ENCODE assay signal across 10 cellular contexts in the genomic region with DNA sequence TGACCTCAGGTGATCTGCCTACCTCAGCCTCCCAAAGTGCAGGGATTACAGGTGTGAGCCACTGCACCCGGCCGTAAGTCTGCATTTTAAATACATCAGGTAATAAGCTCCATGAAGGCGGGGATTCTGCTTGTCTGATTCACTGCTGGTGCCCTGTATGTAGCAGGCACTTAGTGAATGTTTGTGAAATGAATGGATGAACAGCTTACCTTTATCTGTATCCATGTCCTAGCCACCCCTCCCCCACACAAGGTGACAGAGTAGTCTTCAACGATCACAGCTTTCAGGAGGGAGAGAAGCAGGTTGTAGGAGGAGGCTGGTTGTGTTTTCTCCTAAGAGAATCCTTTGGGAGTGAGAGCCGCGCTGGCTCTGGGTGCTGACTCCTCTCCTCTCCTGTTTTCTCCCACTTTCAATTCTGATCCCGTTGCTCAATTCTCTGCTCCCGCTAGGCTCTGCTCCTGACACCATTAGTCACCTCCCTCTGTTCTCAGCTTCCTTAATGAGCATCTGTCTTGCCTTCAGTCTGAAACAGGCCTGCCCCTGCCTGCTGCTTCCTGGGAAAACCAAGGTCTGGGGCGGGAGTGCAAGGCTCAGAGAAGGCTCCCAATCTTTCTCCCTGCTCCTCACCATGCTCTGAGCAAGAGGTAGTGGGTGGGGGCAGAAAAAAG.
DNase-seq lines count a peak whose midpoint lies in the region; ATAC-seq and TF ChIP-seq lines count a peak whose summit lies in the region.
"Had no signal": no experiment of that assay in that cellular context is flagged by ENCODE, and none has a peak within 500 bp of the region (broad histone marks: within the 10 kb centered on the region; RNA-seq: fewer than 3 reads in every experiment).

No MANE protein-coding gene starts in this region.

- H3K4me3 Mint-ChIP-seq in progenitor cell of endocrine pancreas (ENCODE audit: low read depth) (no peak overlapping the region), osteocyte (ENCODE audit: unreplicated experiment) (no peak overlapping the region)

- H2AFZ ChIP-seq in fibroblast of lung (ENCODE audit: low read length) = no peak overlapping the region

- H3K9me3 Mint-ChIP-seq in progenitor cell of endocrine pancreas (ENCODE audit: low read depth) = no peaks in the 10 kb centered on the region
- H3K9me3 Mint-ChIP-seq in osteocyte (ENCODE audit: unreplicated experiment) = no peaks in the 10 kb centered on the region
- H3K9me3 Mint-ChIP-seq: IgD-negative memory B cell had no signal

- H3K9me3 ChIP-seq in fibroblast of lung (ENCODE audit: control insufficient read depth, insufficient read depth, low read depth, low read length) = no peaks in the 10 kb centered on the region
- H3K9me3 ChIP-seq in gastrocnemius medialis = no peaks in the 10 kb centered on the region

- H3K27ac ChIP-seq in fibroblast of lung (ENCODE audit: insufficient read depth, low read length) (no peak overlapping the region), gastrocnemius medialis (no peak overlapping the region), substantia nigra (ENCODE audit: low read depth, low read length, poor library complexity, severe bottlenecking) (no peak overlapping the region)

- no peak overlapping the region for H3K9ac ChIP-seq in fibroblast of lung (ENCODE audit: insufficient read depth, low read length)

- intact Hi-C loops in gastrocnemius medialis (cut with DNase I; ENCODE audit: low total_unique reads) = no loop called here

- H3K79me2 ChIP-seq in fibroblast of lung (ENCODE audit: control insufficient read depth, insufficient read depth, low read length) = no peaks in the 10 kb centered on the region

- H3K27me3 ChIP-seq in fibroblast of lung (ENCODE audit: control insufficient read depth, insufficient read depth, low read length) = peaks cover 2% of the 10 kb centered on the region
- H3K27me3 ChIP-seq in gastrocnemius medialis = no peaks in the 10 kb centered on the region

- H3K36me3 ChIP-seq in fibroblast of lung (ENCODE audit: control insufficient read depth, insufficient read depth, low read length) (no peaks in the 10 kb centered on the region), gastrocnemius medialis (no peaks in the 10 kb centered on the region)

- H3K36me3 Mint-ChIP-seq in progenitor cell of endocrine pancreas (ENCODE audit: insufficient read depth) (no peaks in the 10 kb centered on the region), osteocyte (ENCODE audit: unreplicated experiment) (no peaks in the 10 kb centered on the region)
- H3K36me3 Mint-ChIP-seq: IgD-negative memory B cell had no signal

- H3K4me3 ChIP-seq in fibroblast of lung (replicated peaks in 1 of 4; ENCODE audit: control extremely low read depth in 1 of 4, insufficient read depth in 1 of 4, low read depth in 3 of 4, low read length in 4 of 4) (no peak overlapping the region), gastrocnemius medialis (no peak overlapping the region)

- H3K27ac Mint-ChIP-seq in progenitor cell of endocrine pancreas = peak overlapping the region; percentile 53
- no peak overlapping the region for H3K27ac Mint-ChIP-seq in osteocyte (ENCODE audit: unreplicated experiment)

- no peak for ATAC-seq in gastrocnemius medialis

- no peak for TF ChIP-seq CTCF in fibroblast of lung (conservative IDR thresholded peaks at IDR 0.05 in 1 of 2, IDR thresholded peaks at IDR 0.05 in 1 of 2; ENCODE audit: low read depth in 1 of 2, low read length in 2 of 2)
- TF ChIP-seq CTCF in progenitor cell of endocrine pancreas (IDR thresholded peaks at IDR 0.05; ENCODE audit: unreplicated experiment) = no peak
- TF ChIP-seq CTCF in gastrocnemius medialis (IDR thresholded peaks at IDR 0.05 in 4 of 5, conservative IDR thresholded peaks at IDR 0.05 in 1 of 5) = no peak
- TF ChIP-seq CTCF in osteocyte (IDR thresholded peaks at IDR 0.05) = no peak

- H3K4me2 ChIP-seq in fibroblast of lung (ENCODE audit: extremely low read depth, insufficient read depth, low read length) = no peak overlapping the region

- H3K27me3 Mint-ChIP-seq in progenitor cell of endocrine pancreas (peaks cover 13% of the 10 kb centered on the region), osteocyte (ENCODE audit: unreplicated experiment) (no peaks in the 10 kb centered on the region)

- in situ Hi-C loops in gastrocnemius medialis (cut with MboI; ENCODE audit: low sequenced_read_pairs in 4 of 4) = no loop called here

- no peak for TF ChIP-seq POLR2A in gastrocnemius medialis (IDR thresholded peaks at IDR 0.05)

- DNase-seq in NCI-H2227 treated with DMSO at 0.1 percent for 48 hours (lab: John Stamatoyannopoulos, UW) = peak; percentile 35
- no peak for DNase-seq in NCI-H2227 (lab: John Stamatoyannopoulos, UW; ENCODE audit: unreplicated experiment)
- DNase-seq in RPMI7951 (ENCODE audit: low read depth) = peak; percentile 47
- DNase-seq in fibroblast of lung (ENCODE audit: low read depth in 2 of 2) = peak; percentile 28 to 55
- DNase-seq in progenitor cell of endocrine pancreas (ENCODE audit: low spot score, unreplicated experiment) = no peak
- DNase-seq in gastrocnemius medialis = no peak
- DNase-seq in osteocyte (ENCODE audit: extremely low spot score, unreplicated experiment) = no peak
- DNase-seq in substantia nigra (lab: John Stamatoyannopoulos, UW) = no peak
- DNase-seq: stimulated activated naive CD4-positive, alpha-beta T cell had no signal

- no peaks in the 10 kb centered on the region for H4K20me1 ChIP-seq in fibroblast of lung (ENCODE audit: control insufficient read depth, extremely low read depth, insufficient read depth, low read length)

- H3K4me1 Mint-ChIP-seq in progenitor cell of endocrine pancreas (ENCODE audit: low read depth) (peaks cover 10% of the 10 kb centered on the region), osteocyte (ENCODE audit: unreplicated experiment) (peaks cover 19% of the 10 kb centered on the region)

- H3K4me1 ChIP-seq in fibroblast of lung (ENCODE audit: control insufficient read depth, extremely low read depth, insufficient read depth, low read length) (no peaks in the 10 kb centered on the region), gastrocnemius medialis (peaks cover 0 to 3% of the 10 kb centered on the region in 2 donors)

Comparison
In these comparisons a context has a peak if more than half of its experiments do, and no peak if none do; other contexts are left out.
1. DNase-seq: peak in NCI-H2227 treated with DMSO at 0.1 percent for 48 hours (single experiment), RPMI7951 (single experiment) and fibroblast of lung (2 of 2); none in NCI-H2227 (single experiment), progenitor cell of endocrine pancreas (single experiment), gastrocnemius medialis (0 of 2), osteocyte (single experiment) and substantia nigra (0 of 49).